In genomic region chr21:39474545-39474944, GRCh38 we compare ENCODE assay signal across 28 cellular contexts. TPM values are rescaled to one million over a fixed set of nuclear protein-coding genes. Genes with fewer than 3 reads are reported as not detected.
"Had no signal": no experiment of that assay in that cellular context is flagged by ENCODE, and none has a peak within 500 bp of the region (broad histone marks: within the 10 kb centered on the region; RNA-seq: fewer than 3 reads in every experiment).

No MANE protein-coding gene starts in this region.

- DNase-seq: stimulated activated CD4-positive, alpha-beta T cell treated with anti-CD3 and anti-CD28 coated beads, Interleukin-2, amount 100 ng/mL, for 48 hours; stimulated activated CD4-positive, alpha-beta T cell treated with anti-CD3 and anti-CD28 coated beads, Interleukin-4, amount 100 ng/mL, for 1 hour; stimulated activated CD4-positive, alpha-beta T cell treated with anti-CD3 and anti-CD28 coated beads, Interleukin-4, amount 100 ng/mL, for 24 hours; stimulated activated CD4-positive, alpha-beta T cell treated with anti-CD3 and anti-CD28 coated beads, Interleukin-4, amount 100 ng/mL, for 4 hours; stimulated activated CD8-positive, alpha-beta memory T cell treated with anti-CD3 and anti-CD28 coated beads, Interleukin-4, amount 100 ng/mL, for 48 hours; stimulated activated naive B cell treated with anti-CD40 and anti-IgM and Interleukin-4, amounts not matched to agents 10 μg/mL and 1 μg/mL and 100 μg/mL, for 72 hours; stimulated activated naive CD4-positive, alpha-beta T cell; stimulated activated naive CD4-positive, alpha-beta T cell treated with Interleukin-2 at 50 U/mL for 16 hours; stimulated activated naive CD8-positive, alpha-beta T cell treated with anti-CD3 and anti-CD28 coated beads, Interleukin-15, amount 100 ng/mL, for 72 hours; stimulated activated naive CD8-positive, alpha-beta T cell treated with anti-CD3 and anti-CD28 coated beads, Interleukin-15, Interleukin-2, amounts not matched to agents 100 U/mL and 50 U/mL, for 24 hours; stomach; substantia nigra; testis; thyroid gland; transverse colon; trophoblast cell; upper lobe of left lung; upper lobe of right lung; uterus had no signal

- H3K4me1 Mint-ChIP-seq: stimulated activated effector memory CD8-positive, alpha-beta T cell treated with anti-CD3 and anti-CD28 coated beads, Interleukin-12 subunit alpha, Interleukin-12 subunit beta, amount 100 ng/mL, for 72 hours; stimulated activated memory B cell treated with anti-CD40 and anti-IgM and Interleukin-4, amounts not matched to agents 10 μg/mL and 1 μg/mL and 100 μg/mL, for 72 hours; stimulated activated naive B cell treated with anti-CD40 and anti-IgM and Interleukin-4, amounts not matched to agents 10 μg/mL and 1 μg/mL and 100 μg/mL, for 72 hours; stimulated activated naive CD8-positive, alpha-beta T cell treated with anti-CD3 and anti-CD28 coated beads, Interleukin-15, amount 100 ng/mL, for 72 hours had no signal

- H3K4me3 ChIP-seq: stomach, suprapubic skin, testis, thoracic aorta, thyroid gland, tibial nerve, transverse colon, upper lobe of left lung, upper lobe of right lung, uterus, vagina had no signal

- H3K4me3 Mint-ChIP-seq: stimulated activated effector memory CD8-positive, alpha-beta T cell treated with anti-CD3 and anti-CD28 coated beads, Interleukin-12 subunit alpha, Interleukin-12 subunit beta, amount 100 ng/mL, for 72 hours; stimulated activated memory B cell treated with anti-CD40 and anti-IgM and Interleukin-4, amounts not matched to agents 10 μg/mL and 1 μg/mL and 100 μg/mL, for 72 hours; stimulated activated naive B cell treated with anti-CD40 and anti-IgM and Interleukin-4, amounts not matched to agents 10 μg/mL and 1 μg/mL and 100 μg/mL, for 72 hours; stimulated activated naive CD8-positive, alpha-beta T cell treated with anti-CD3 and anti-CD28 coated beads, Interleukin-15, amount 100 ng/mL, for 72 hours; stimulated activated naive CD8-positive, alpha-beta T cell treated with anti-CD3 and anti-CD28 coated beads, Interleukin-15, Interleukin-2, amounts not matched to agents 100 ng/mL and 50 ng/mL, for 24 hours; type B pancreatic cell had no signal

- H3K9me3 Mint-ChIP-seq: stimulated activated effector memory CD8-positive, alpha-beta T cell treated with anti-CD3 and anti-CD28 coated beads, Interleukin-12 subunit alpha, Interleukin-12 subunit beta, amount 100 ng/mL, for 72 hours; stimulated activated naive B cell treated with anti-CD40 and anti-IgM and Interleukin-4, amounts not matched to agents 10 μg/mL and 1 μg/mL and 100 μg/mL, for 72 hours; stimulated activated naive CD8-positive, alpha-beta T cell treated with anti-CD3 and anti-CD28 coated beads, Interleukin-15, amount 100 ng/mL, for 72 hours; stimulated activated naive CD8-positive, alpha-beta T cell treated with anti-CD3 and anti-CD28 coated beads, Interleukin-15, Interleukin-2, amounts not matched to agents 100 ng/mL and 50 ng/mL, for 24 hours; type B pancreatic cell had no signal

- H3K27ac ChIP-seq: stomach, suprapubic skin, testis, thoracic aorta, thyroid gland, tibial nerve, transverse colon, upper lobe of left lung, upper lobe of right lung, uterus, vagina had no signal

- H3K27me3 ChIP-seq: stomach, suprapubic skin, testis, thyroid gland, tibial nerve, transverse colon, upper lobe of left lung, upper lobe of right lung, uterus, vagina had no signal

- H3K9me3 ChIP-seq: stomach, suprapubic skin, testis, thoracic aorta, thyroid gland, tibial nerve, transverse colon, upper lobe of left lung, upper lobe of right lung, uterus, vagina had no signal

- H3K36me3 Mint-ChIP-seq: stimulated activated effector memory CD8-positive, alpha-beta T cell treated with anti-CD3 and anti-CD28 coated beads, Interleukin-12 subunit alpha, Interleukin-12 subunit beta, amount 100 ng/mL, for 72 hours; type B pancreatic cell had no signal

- H3K36me3 ChIP-seq: stomach, suprapubic skin, thyroid gland, transverse colon, upper lobe of left lung, upper lobe of right lung, uterus, vagina had no signal

- H3K4me1 ChIP-seq: stomach, suprapubic skin, testis, thyroid gland, transverse colon, upper lobe of left lung, upper lobe of right lung, uterus, vagina had no signal

- ATAC-seq: stimulated activated effector memory CD8-positive, alpha-beta T cell treated with anti-CD3 and anti-CD28 coated beads, Interleukin-12 subunit alpha, Interleukin-12 subunit beta, amount 100 ng/mL, for 72 hours; stimulated activated memory B cell treated with anti-CD40 and anti-IgM and Interleukin-4, amounts not matched to agents 10 μg/mL and 1 μg/mL and 100 μg/mL, for 72 hours; stimulated activated naive B cell treated with anti-CD40 and anti-IgM and Interleukin-4, amounts not matched to agents 10 μg/mL and 1 μg/mL and 100 μg/mL, for 72 hours; stimulated activated naive CD8-positive, alpha-beta T cell treated with anti-CD3 and anti-CD28 coated beads, Interleukin-15, amount 100 ng/mL, for 72 hours; stimulated activated naive CD8-positive, alpha-beta T cell treated with anti-CD3 and anti-CD28 coated beads, Interleukin-15, Interleukin-2, amounts not matched to agents 100 U/mL and 50 U/mL, for 24 hours; upper lobe of right lung had no signal

- FAIRE-seq: urothelium cell line had no signal

- H3K27ac Mint-ChIP-seq: stimulated activated effector memory CD8-positive, alpha-beta T cell treated with anti-CD3 and anti-CD28 coated beads, Interleukin-12 subunit alpha, Interleukin-12 subunit beta, amount 100 ng/mL, for 72 hours; stimulated activated memory B cell treated with anti-CD40 and anti-IgM and Interleukin-4, amounts not matched to agents 10 μg/mL and 1 μg/mL and 100 μg/mL, for 72 hours; stimulated activated naive B cell treated with anti-CD40 and anti-IgM and Interleukin-4, amounts not matched to agents 10 μg/mL and 1 μg/mL and 100 μg/mL, for 72 hours; stimulated activated naive CD8-positive, alpha-beta T cell treated with anti-CD3 and anti-CD28 coated beads, Interleukin-15, amount 100 ng/mL, for 72 hours; stimulated activated naive CD8-positive, alpha-beta T cell treated with anti-CD3 and anti-CD28 coated beads, Interleukin-15, Interleukin-2, amounts not matched to agents 100 ng/mL and 50 ng/mL, for 24 hours; type B pancreatic cell had no signal

- H3K27me3 Mint-ChIP-seq: stimulated activated naive CD8-positive, alpha-beta T cell treated with anti-CD3 and anti-CD28 coated beads, Interleukin-15, amount 100 ng/mL, for 72 hours; stimulated activated naive CD8-positive, alpha-beta T cell treated with anti-CD3 and anti-CD28 coated beads, Interleukin-15, Interleukin-2, amounts not matched to agents 100 ng/mL and 50 ng/mL, for 24 hours; type B pancreatic cell had no signal

RNA-seq across cellular contexts. Expression of gene LCA5L, which starts 29.0 kb away (rescaled TPM):
- total RNA-seq: vagina had no signal
